8 cellular contexts compared by ENCODE assay signal in genomic region chr7:104206841-104207240, GRCh38. TPM values are rescaled to one million over a fixed set of nuclear protein-coding genes. Genes with fewer than 3 reads are reported as not detected.
DNase-seq lines count a peak whose midpoint lies in the region; ATAC-seq and TF ChIP-seq lines count a peak whose summit lies in the region.

No MANE protein-coding gene starts in this region.

- H3K9me3 Mint-ChIP-seq in activated naive CD4-positive, alpha-beta T cell treated with anti-CD3 and anti-CD28 coated beads, Interleukin-2, amount 50 U/mL, for 24 hours, result no peaks in the 10 kb centered on the region
- no peaks in the 10 kb centered on the region for H3K9me3 Mint-ChIP-seq in activated naive CD8-positive, alpha-beta T cell treated with anti-CD3 and anti-CD28 coated beads for 36 hours

- TF ChIP-seq RAD21 in liver (IDR thresholded peaks at IDR 0.05), result no peak

- WGBS in liver, result 30% methylated on average over 6 of the region's 6 CpGs
- WGBS in urinary bladder, result 36% methylated on average over 6 of the region's 6 CpGs

- H3K4me3 ChIP-seq in liver (ENCODE audit: low read depth in 1 of 3, low read length in 3 of 3), result peak overlapping the region; percentile 69 to 88 (median 78)
- H3K4me3 ChIP-seq in urinary bladder (ENCODE audit: low read depth, low read length), result peak overlapping the region; percentile 50

- H3K27ac ChIP-seq in liver (ENCODE audit: low read depth in 1 of 2, low read length in 2 of 2) (peak overlapping the region in 1 of 2 donors; percentile 56), urinary bladder (ENCODE audit: low read depth) (no peak overlapping the region)

- no peaks in the 10 kb centered on the region for H3K27me3 ChIP-seq in liver (ENCODE audit: control insufficient read depth in 4 of 4, insufficient read depth in 4 of 4, low read length in 3 of 4)

- H3K4me1 Mint-ChIP-seq in activated naive CD4-positive, alpha-beta T cell treated with anti-CD3 and anti-CD28 coated beads, Interleukin-2, amount 50 U/mL, for 24 hours, result peaks cover 45% of the 10 kb centered on the region
- H3K4me1 Mint-ChIP-seq in activated naive CD8-positive, alpha-beta T cell treated with anti-CD3 and anti-CD28 coated beads for 36 hours, result peaks cover 18% of the 10 kb centered on the region

- TF ChIP-seq CTCF in liver (IDR thresholded peaks at IDR 0.05; ENCODE audit: low read depth, low read length, missing input control), result no peak

- peaks cover 0 to 13% (median 11%) of the 10 kb centered on the region in 4 donors for H3K36me3 ChIP-seq in liver (ENCODE audit: control insufficient read depth in 4 of 4, insufficient read depth in 3 of 4, low read depth in 1 of 4, low read length in 3 of 4)
- no peaks in the 10 kb centered on the region for H3K36me3 ChIP-seq in urinary bladder (ENCODE audit: insufficient read depth)

- peaks cover 4 to 22% (median 17%) of the 10 kb centered on the region in 4 donors for H3K4me1 ChIP-seq in liver (ENCODE audit: control insufficient read depth in 4 of 4, insufficient read depth in 4 of 4, low read length in 3 of 4)
- peaks cover 2% of the 10 kb centered on the region for H3K4me1 ChIP-seq in urinary bladder (ENCODE audit: insufficient read depth)

- no peak for ATAC-seq in GM19035 (IDR thresholded peaks at IDR 0.05; ENCODE audit: unreplicated experiment)
- no peak for ATAC-seq in HG02623 (IDR thresholded peaks at IDR 0.05; ENCODE audit: unreplicated experiment)

- peak overlapping the region; percentile 95 for H3K4me3 Mint-ChIP-seq in activated naive CD4-positive, alpha-beta T cell treated with anti-CD3 and anti-CD28 coated beads, Interleukin-2, amount 50 U/mL, for 24 hours
- peak overlapping the region; percentile 95 for H3K4me3 Mint-ChIP-seq in activated naive CD8-positive, alpha-beta T cell treated with anti-CD3 and anti-CD28 coated beads for 36 hours

- peak overlapping the region; percentile 97 for H3K27ac Mint-ChIP-seq in activated naive CD4-positive, alpha-beta T cell treated with anti-CD3 and anti-CD28 coated beads, Interleukin-2, amount 50 U/mL, for 24 hours
- peak overlapping the region; percentile 92 for H3K27ac Mint-ChIP-seq in activated naive CD8-positive, alpha-beta T cell treated with anti-CD3 and anti-CD28 coated beads for 36 hours

- H3K9ac ChIP-seq in liver (ENCODE audit: low read depth in 1 of 2, low read length in 2 of 2), result peak overlapping the region; percentile 33 to 73

- no peaks in the 10 kb centered on the region for H3K9me3 ChIP-seq in liver (ENCODE audit: control insufficient read depth in 4 of 4, low read length in 3 of 4)

- peaks cover 11% of the 10 kb centered on the region for H3K36me3 Mint-ChIP-seq in activated naive CD4-positive, alpha-beta T cell treated with anti-CD3 and anti-CD28 coated beads, Interleukin-2, amount 50 U/mL, for 24 hours
- peaks cover 22% of the 10 kb centered on the region for H3K36me3 Mint-ChIP-seq in activated naive CD8-positive, alpha-beta T cell treated with anti-CD3 and anti-CD28 coated beads for 36 hours

- no peak for DNase-seq in activated naive CD4-positive, alpha-beta T cell treated with Interleukin-2 at 50 U/mL for 16 hours
- DNase-seq in activated naive CD8-positive, alpha-beta T cell treated with anti-CD3 and anti-CD28 coated beads for 36 hours, result no peak
- DNase-seq in NCI-H1930 (lab: John Stamatoyannopoulos, UW), result no peak

- peaks cover 14% of the 10 kb centered on the region for H3K27me3 Mint-ChIP-seq in activated naive CD4-positive, alpha-beta T cell treated with anti-CD3 and anti-CD28 coated beads, Interleukin-2, amount 50 U/mL, for 24 hours
- H3K27me3 Mint-ChIP-seq in activated naive CD8-positive, alpha-beta T cell treated with anti-CD3 and anti-CD28 coated beads for 36 hours, result peaks cover 6% of the 10 kb centered on the region

TF ChIP-seq in liver, 16 proteins besides CTCF, POLR2A, EP300 and RAD21:
- no peak for TF ChIP-seq JUND (IDR thresholded peaks at IDR 0.05)

RNA-seq across cellular contexts. Expression of gene ORC5, which starts 1.0 kb away (rescaled TPM):
- total RNA-seq in activated naive CD8-positive, alpha-beta T cell treated with anti-CD3 and anti-CD28 coated beads for 36 hours, result 10 to 100 TPM; 31.5 to 32.9 TPM
- total RNA-seq in liver, result 10 to 100 TPM; 14.1 to 20.7 TPM
- polyA plus RNA-seq in liver, result 1 to 10 TPM; 8.4 to 8.9 TPM
- 47.6 TPM for total RNA-seq in urinary bladder
- 12.3 TPM for polyA plus RNA-seq in urinary bladder
